ENCODE assay signal across 12 cellular contexts in genomic region chr4:7238300-7238960, GRCh38. TPM values are rescaled to one million over a fixed set of nuclear protein-coding genes. Genes with fewer than 3 reads are reported as not detected.
DNase-seq lines count a peak whose midpoint lies in the region; TF ChIP-seq lines count a peak whose summit lies in the region.
"Had no signal": no experiment of that assay in that cellular context is flagged by ENCODE, and none has a peak within 500 bp of the region (broad histone marks: within the 10 kb centered on the region; RNA-seq: fewer than 3 reads in every experiment).

No MANE protein-coding gene starts in this region.

- TF ChIP-seq CTCF in GM12864 (IDR thresholded peaks at IDR 0.05; ENCODE audit: low read depth, low read length, missing control alignments) (peak; percentile 21), esophagus squamous epithelium (IDR thresholded peaks at IDR 0.05) (no peak)

- H3K4me1 ChIP-seq in esophagus squamous epithelium = peaks cover 0 to 11% (median 0%) of the 10 kb centered on the region in 3 donors
- H3K4me1 ChIP-seq: adrenal gland had no signal

- WGBS in esophagus squamous epithelium, 2 donors = 98 to 100% methylated on average over 5 to 8 of the region's 12 CpGs

- peak; percentile 47 for DNase-seq in DMS53 (lab: John Stamatoyannopoulos, UW)
- DNase-seq in DMS53 treated with DMSO at 0.1 percent for 48 hours (lab: John Stamatoyannopoulos, UW; ENCODE audit: unreplicated experiment) = no peak
- no peak for DNase-seq in GM12864 (ENCODE audit: low read depth)
- DNase-seq in OCI-M1 (lab: John Stamatoyannopoulos, UW) = peak; percentile 2
- DNase-seq in iPS-NIHi11 (ENCODE audit: low spot score) = peak; percentile 62
- DNase-seq in SKM-1 (lab: John Stamatoyannopoulos, UW; ENCODE audit: unreplicated experiment) = no peak
- DNase-seq in esophagus squamous epithelium (lab: John Stamatoyannopoulos, UW) = no peak
- DNase-seq in UCSD-AML1 (lab: John Stamatoyannopoulos, UW; ENCODE audit: unreplicated experiment) = no peak
- DNase-seq: activated CD8-positive, alpha-beta memory T cell treated with anti-CD3 and anti-CD28 coated beads, Interleukin-2, amount 50 U/mL, for 48 hours; adrenal gland; NCI-H2029; psoas muscle had no signal

- no peaks in the 10 kb centered on the region for H3K36me3 ChIP-seq in esophagus squamous epithelium
- H3K36me3 ChIP-seq: adrenal gland had no signal

- intact Hi-C loops in esophagus squamous epithelium (cut with DNase I) = no loop called here

- H3K27ac ChIP-seq in esophagus squamous epithelium = no peak overlapping the region
- H3K27ac ChIP-seq: adrenal gland, psoas muscle had no signal

- H3K9me3 ChIP-seq in esophagus squamous epithelium = peaks cover 0 to 7% (median 0%) of the 10 kb centered on the region in 3 donors
- H3K9me3 ChIP-seq: adrenal gland, psoas muscle had no signal

- H3K4me3 ChIP-seq in GM12864 (ENCODE audit: low read depth, low read length) (no peak overlapping the region), esophagus squamous epithelium (no peak overlapping the region)
- H3K4me3 ChIP-seq: adrenal gland, psoas muscle had no signal

- peaks cover 0 to 4% (median 0%) of the 10 kb centered on the region in 4 donors for H3K27me3 ChIP-seq in esophagus squamous epithelium
- H3K27me3 ChIP-seq: adrenal gland had no signal

- TF ChIP-seq POLR2A in esophagus squamous epithelium (IDR thresholded peaks at IDR 0.05) = no peak

RNA-seq across cellular contexts. Expression of gene SORCS2, which starts 46.1 kb away (rescaled TPM):
- 1 to 10 TPM; 1.1 to 2.5 (median 2.0) TPM for total RNA-seq in esophagus squamous epithelium

Comparison
In these comparisons a context has a peak if more than half of its experiments do, and no peak if none do; other contexts are left out.
1. DNase-seq: peak in DMS53 (single experiment), OCI-M1 (single experiment) and iPS-NIHi11 (single experiment); none in DMS53 treated with DMSO at 0.1 percent for 48 hours (single experiment), GM12864 (single experiment), SKM-1 (single experiment), esophagus squamous epithelium (single experiment) and UCSD-AML1 (single experiment).